ENCODE assay signal across 8 cellular contexts in genomic region chr3:129314757-129315385, GRCh38. TPM values are rescaled to one million over a fixed set of nuclear protein-coding genes. Genes with fewer than 3 reads are reported as not detected.
DNase-seq lines count a peak whose midpoint lies in the region; ATAC-seq and TF ChIP-seq lines count a peak whose summit lies in the region.

No MANE protein-coding gene starts in this region.

- H3K4me3 ChIP-seq in KMS-11 (IDR thresholded peaks at IDR 0.05; ENCODE audit: insufficient read depth, low read depth, low read length): peak overlapping the region; percentile 78
- peak overlapping the region; percentile 85 for H3K4me3 ChIP-seq in fibroblast of pulmonary artery (replicated peaks; ENCODE audit: low read depth, low read length)
- H3K4me3 ChIP-seq in subcutaneous abdominal adipose tissue (ENCODE audit: low read depth in 1 of 5, low read length in 5 of 5): peak overlapping the region; percentile 56 to 98 (median 93)

- TF ChIP-seq CTCF in KMS-11 (conservative IDR thresholded peaks at IDR 0.05; ENCODE audit: low read depth, low read length): no peak; the same call in 1 of the 2 replicates
- no peak for TF ChIP-seq CTCF in fibroblast of pulmonary artery (IDR thresholded peaks at IDR 0.05; ENCODE audit: low read length, missing control alignments)

- peak; percentile 81 for DNase-seq in activated CD4-positive, alpha-beta T cell treated with anti-CD3 and anti-CD28 coated beads for 36 hours
- DNase-seq in activated CD4-positive, alpha-beta T cell treated with anti-CD3 and anti-CD28 coated beads for 1 hour: no peak
- peak; percentile 86 for DNase-seq in OCI-M1 (lab: John Stamatoyannopoulos, UW)
- DNase-seq in activated gamma-delta T cell treated with Interleukin-2 at 50 U/mL for 16 hours: peak; percentile 33
- DNase-seq in fibroblast of pulmonary artery (ENCODE audit: low read depth): peak; percentile 93
- DNase-seq in myocyte (ENCODE audit: low read depth): peak; percentile 85

- H3K4me1 ChIP-seq in KMS-11 (ENCODE audit: low read depth, poor library complexity, severe bottlenecking): peaks cover 67% of the 10 kb centered on the region
- H3K4me1 ChIP-seq in subcutaneous abdominal adipose tissue (ENCODE audit: control insufficient read depth in 5 of 5, insufficient read depth in 5 of 5, low read length in 5 of 5): peaks cover 5 to 44% (median 28%) of the 10 kb centered on the region in 5 donors

- H3K36me3 ChIP-seq in KMS-11 (ENCODE audit: insufficient read depth) (no peaks in the 10 kb centered on the region), subcutaneous abdominal adipose tissue (ENCODE audit: control insufficient read depth in 5 of 5, insufficient read depth in 5 of 5, low read length in 5 of 5) (peaks cover 0 to 7% (median 5%) of the 10 kb centered on the region in 5 donors)

- ATAC-seq in activated CD4-positive, alpha-beta T cell treated with anti-CD3 and anti-CD28 coated beads for 36 hours: peak; percentile 25

- H3K9ac ChIP-seq in KMS-11: peak overlapping the region; percentile 93
- peak overlapping the region in 4 of 5 donors; percentile 69 to 87 (median 80) for H3K9ac ChIP-seq in subcutaneous abdominal adipose tissue (ENCODE audit: low read length in 5 of 5)

- H4K20me1 ChIP-seq in KMS-11 (ENCODE audit: insufficient read depth): no peaks in the 10 kb centered on the region

- intact Hi-C loops in activated CD4-positive, alpha-beta T cell treated with anti-CD3 and anti-CD28 coated beads for 36 hours (cut with DNase I, micrococcal nuclease): loop anchor here (2.0 to 10.0 kb wide), 6 partner anchors 32 to 780 kb away; partner anchors contain the start of genes CNBP (in 1 of the 2) and TMCC1 (in 1 of the 2)

- H3K4me1 Mint-ChIP-seq in activated CD4-positive, alpha-beta T cell treated with anti-CD3 and anti-CD28 coated beads for 36 hours: peaks cover 22% of the 10 kb centered on the region

- peak overlapping the region; percentile 97 for H3K4me2 ChIP-seq in KMS-11

- peaks cover 5% of the 10 kb centered on the region for H3K36me3 Mint-ChIP-seq in activated CD4-positive, alpha-beta T cell treated with anti-CD3 and anti-CD28 coated beads for 36 hours (ENCODE audit: low read depth)

- peak overlapping the region; percentile 88 for H3K4me3 Mint-ChIP-seq in activated CD4-positive, alpha-beta T cell treated with anti-CD3 and anti-CD28 coated beads for 36 hours

- H3K9me3 ChIP-seq in subcutaneous abdominal adipose tissue (ENCODE audit: control insufficient read depth in 5 of 5, low read length in 5 of 5): no peaks in the 10 kb centered on the region

- H2AFZ ChIP-seq in KMS-11 (ENCODE audit: low read depth): peak overlapping the region; percentile 12; the same call in 1 of the 2 replicates

- no peaks in the 10 kb centered on the region for H3K79me2 ChIP-seq in KMS-11 (ENCODE audit: insufficient read depth, low read depth)

- CTCF ChIA-PET in activated CD4-positive, alpha-beta T cell treated with anti-CD3 and anti-CD28 coated beads for 36 hours (lab: Charles Lee): no interaction called here

- POLR2A ChIA-PET in activated CD4-positive, alpha-beta T cell treated with anti-CD3 and anti-CD28 coated beads for 36 hours (lab: Charles Lee): interaction anchor here (1.2 to 2.4 kb wide), 2 partner anchors 36 to 246 kb away, joined by 3 to 22 read pairs; partner anchors contain the start of gene HMCES

- H3K27me3 ChIP-seq in KMS-11 (ENCODE audit: insufficient read depth, low read depth) (no peaks in the 10 kb centered on the region), subcutaneous abdominal adipose tissue (ENCODE audit: control insufficient read depth in 5 of 5, insufficient read depth in 4 of 5, low read length in 5 of 5) (no peaks in the 10 kb centered on the region)

- H3K27me3 Mint-ChIP-seq in activated CD4-positive, alpha-beta T cell treated with anti-CD3 and anti-CD28 coated beads for 36 hours: no peaks in the 10 kb centered on the region

- peak overlapping the region; percentile 54 for H3K27ac ChIP-seq in KMS-11
- H3K27ac ChIP-seq in subcutaneous abdominal adipose tissue (ENCODE audit: low read depth, low read length): peak overlapping the region; percentile 91

- H3K27ac Mint-ChIP-seq in activated CD4-positive, alpha-beta T cell treated with anti-CD3 and anti-CD28 coated beads for 36 hours: peak overlapping the region; percentile 64

- H3K9me3 Mint-ChIP-seq in activated CD4-positive, alpha-beta T cell treated with anti-CD3 and anti-CD28 coated beads for 36 hours (ENCODE audit: low read depth): no peaks in the 10 kb centered on the region

RNA-seq across cellular contexts. Expression of gene HMCES, which starts 36.2 kb away (rescaled TPM):
- total RNA-seq in activated CD4-positive, alpha-beta T cell treated with anti-CD3 and anti-CD28 coated beads for 36 hours: 10 to 100 TPM; 43.1 to 56.7 TPM
- 10.6 and 16.1 TPM in 2 replicates for total RNA-seq in myocyte
- 33.0 TPM for polyA plus RNA-seq in myocyte (2012)
